In the genomic region with DNA sequence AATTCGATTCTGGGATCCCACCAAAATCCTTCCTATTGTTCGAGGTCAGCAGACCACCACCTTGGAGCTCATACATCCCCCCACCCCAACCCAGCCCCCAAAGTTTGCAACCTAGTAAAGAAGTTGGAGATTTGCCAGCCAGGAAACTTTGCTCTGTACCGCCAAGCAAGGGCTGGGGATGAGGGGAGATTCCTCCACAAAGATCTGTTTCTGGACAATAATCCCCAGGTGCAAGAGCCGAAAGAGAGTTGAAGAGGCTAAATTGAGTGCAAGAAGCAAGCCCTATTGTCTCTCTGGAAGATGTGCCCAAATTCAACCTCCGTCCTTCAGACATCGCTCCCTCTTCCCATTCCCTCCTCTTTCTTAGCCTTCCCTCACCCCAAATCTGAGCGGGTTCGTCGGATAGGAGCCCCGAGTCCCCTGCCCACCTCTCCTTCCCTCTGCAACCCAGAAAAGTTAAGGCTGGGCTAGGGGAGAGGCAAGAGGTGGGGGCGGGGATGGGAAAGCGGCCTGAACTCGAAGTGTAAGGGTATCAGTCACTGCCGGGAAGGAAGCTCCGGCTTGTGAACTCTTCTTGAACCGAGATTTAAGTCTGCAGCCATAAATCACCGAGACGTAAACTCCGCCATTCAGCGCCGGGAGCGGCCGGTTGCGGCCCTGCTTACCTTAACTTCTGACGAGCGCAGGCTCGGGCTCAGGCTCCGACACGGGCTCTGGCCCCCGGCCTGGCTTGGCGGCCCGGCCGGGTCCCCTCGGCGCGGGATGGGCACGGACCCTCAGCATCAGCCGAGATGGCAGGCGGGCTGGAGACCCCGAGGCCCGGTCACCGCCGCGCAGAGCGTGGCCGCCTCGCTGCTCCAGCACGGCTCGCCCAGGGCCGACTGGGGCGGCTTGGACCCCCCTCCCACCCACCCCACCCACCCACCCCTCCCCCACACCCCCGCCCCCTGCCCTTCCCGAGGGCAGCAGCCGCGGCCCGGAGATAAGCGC, we compare ENCODE assay signal across 9 cellular contexts. TPM values are rescaled to one million over a fixed set of nuclear protein-coding genes. Genes with fewer than 3 reads are reported as not detected.
DNase-seq lines count a peak whose midpoint lies in the region; ATAC-seq and TF ChIP-seq lines count a peak whose summit lies in the region.
"Had no signal": no experiment of that assay in that cellular context is flagged by ENCODE, and none has a peak within 500 bp of the region (broad histone marks: within the 10 kb centered on the region; RNA-seq: fewer than 3 reads in every experiment).

No MANE protein-coding gene starts in this region.

- peak overlapping the region; percentile 50 for H3K9ac ChIP-seq in muscle layer of colon (ENCODE audit: low read length)

- H3K27me3 ChIP-seq in muscle layer of colon (ENCODE audit: control insufficient read depth in 1 of 2, insufficient read depth in 2 of 2, low read length in 2 of 2) (no peaks in the 10 kb centered on the region), uterus (no peaks in the 10 kb centered on the region)

- H3K36me3 ChIP-seq in muscle layer of colon (ENCODE audit: insufficient read depth, low read length) (no peaks in the 10 kb centered on the region), uterus (no peaks in the 10 kb centered on the region)

- no peak for TF ChIP-seq CTCF in epithelial cell of esophagus (IDR thresholded peaks at IDR 0.05; ENCODE audit: insufficient read depth, low read depth, low read length, missing control alignments)
- no peak for TF ChIP-seq CTCF in uterus (IDR thresholded peaks at IDR 0.05)

- no peaks in the 10 kb centered on the region for H3K9me3 ChIP-seq in muscle layer of colon (ENCODE audit: low read length)
- no peaks in the 10 kb centered on the region for H3K9me3 ChIP-seq in uterus

- H3K27ac ChIP-seq in muscle layer of colon (ENCODE audit: low read depth, low read length), result peak overlapping the region; percentile 67
- peak overlapping the region; percentile 80 to 94 for H3K27ac ChIP-seq in uterus

- peak; percentile 68 for DNase-seq in Right ventricle myocardium inferior (ENCODE audit: missing footprints)
- no peak for DNase-seq in cardiac septum (ENCODE audit: low spot score)
- DNase-seq in epithelial cell of esophagus (ENCODE audit: low read depth), result peak; percentile 65
- DNase-seq in uterus, result peak; percentile 78 to 82
- no peak for DNase-seq in OCI-M1 (lab: John Stamatoyannopoulos, UW)
- DNase-seq in HK-2 (ENCODE audit: unreplicated experiment), result no peak
- DNase-seq: activated naive CD8-positive, alpha-beta T cell treated with anti-CD3 and anti-CD28 coated beads for 36 hours had no signal

- TF ChIP-seq POLR2A in uterus (IDR thresholded peaks at IDR 0.05), result peak in 1 of 2 donors; percentile 31

- H3K4me1 ChIP-seq in muscle layer of colon (ENCODE audit: insufficient read depth, low read length), result peaks cover 66% of the 10 kb centered on the region
- H3K4me1 ChIP-seq in uterus, result peaks cover 11 to 12% of the 10 kb centered on the region in 2 donors

- peak overlapping the region; percentile 51 for H3K4me3 ChIP-seq in epithelial cell of esophagus (ENCODE audit: low read length)
- peak overlapping the region; percentile 17 to 62 for H3K4me3 ChIP-seq in muscle layer of colon (ENCODE audit: low read depth in 1 of 2, low read length in 2 of 2)
- peak overlapping the region; percentile 26 to 51 for H3K4me3 ChIP-seq in uterus

- ATAC-seq in Right ventricle myocardium inferior (no peak), HG02763 (IDR thresholded peaks at IDR 0.05; ENCODE audit: unreplicated experiment) (no peak)

- intact Hi-C loops in Right ventricle myocardium inferior (cut with DNase I), result no loop called here
- intact Hi-C loops in cardiac septum (cut with DNase I), result no loop called here
- intact Hi-C loops in uterus (cut with DNase I; ENCODE audit: low total_unique reads), result no loop called here

RNA-seq across cellular contexts. Expression of a gene that starts 10.8 kb away (rescaled TPM):
- total RNA-seq in Right ventricle myocardium inferior (0.14 TPM), cardiac septum (0.30 TPM), uterus (1 to 10 TPM in 2 of 4 donors, not detected in 2; 1.8 to 6.5 TPM)
- total RNA-seq: activated naive CD8-positive, alpha-beta T cell treated with anti-CD3 and anti-CD28 coated beads for 36 hours had no signal

RNA-seq across cellular contexts. Expression of a gene that starts 17.3 kb away (rescaled TPM):
- total RNA-seq in Right ventricle myocardium inferior (0.14 TPM), cardiac septum (1.1 TPM), uterus (1 to 10 TPM in 1 of 4 donors, under 1 TPM in 2, not detected in 1; 0.14 to 7.7 (median 0.26) TPM)
- total RNA-seq: activated naive CD8-positive, alpha-beta T cell treated with anti-CD3 and anti-CD28 coated beads for 36 hours had no signal

RNA-seq across cellular contexts. Expression of a gene that starts 17.5 kb away (rescaled TPM):
- total RNA-seq in Right ventricle myocardium inferior (not detected), cardiac septum (0.19 TPM), uterus (1 to 10 TPM in 3 of 4 donors, under 1 TPM in 1; 0.28 to 2.0 (median 1.5) TPM)

RNA-seq across cellular contexts. Expression of a gene that starts 30.2 kb away (rescaled TPM):
- not detected for total RNA-seq in Right ventricle myocardium inferior
- total RNA-seq in cardiac septum, result 0.30 TPM
- total RNA-seq in uterus, result 10 to 100 TPM; 10.7 to 61.0 (median 18.9) TPM
- total RNA-seq: activated naive CD8-positive, alpha-beta T cell treated with anti-CD3 and anti-CD28 coated beads for 36 hours had no signal

RNA-seq across cellular contexts. Expression of a gene that starts 34.3 kb away (rescaled TPM):
- total RNA-seq in Right ventricle myocardium inferior (not detected), cardiac septum (not detected), uterus (10 to 100 TPM in 3 of 4 donors, 1 to 10 TPM in 1; 1.8 to 19.1 (median 15.4) TPM)
- total RNA-seq: activated naive CD8-positive, alpha-beta T cell treated with anti-CD3 and anti-CD28 coated beads for 36 hours had no signal

Comparison
In these comparisons a context has a peak if more than half of its experiments do, and no peak if none do; other contexts are left out.
1. DNase-seq: peak in Right ventricle myocardium inferior (single experiment), epithelial cell of esophagus (single experiment) and uterus (2 of 2); none in cardiac septum (single experiment), OCI-M1 (single experiment) and HK-2 (single experiment).
2. Peak in every context shown above with its lines, with median percentiles within 50 percentile points of each other: H3K4me3 ChIP-seq.